8 cellular contexts compared by ENCODE assay signal in the genomic region with DNA sequence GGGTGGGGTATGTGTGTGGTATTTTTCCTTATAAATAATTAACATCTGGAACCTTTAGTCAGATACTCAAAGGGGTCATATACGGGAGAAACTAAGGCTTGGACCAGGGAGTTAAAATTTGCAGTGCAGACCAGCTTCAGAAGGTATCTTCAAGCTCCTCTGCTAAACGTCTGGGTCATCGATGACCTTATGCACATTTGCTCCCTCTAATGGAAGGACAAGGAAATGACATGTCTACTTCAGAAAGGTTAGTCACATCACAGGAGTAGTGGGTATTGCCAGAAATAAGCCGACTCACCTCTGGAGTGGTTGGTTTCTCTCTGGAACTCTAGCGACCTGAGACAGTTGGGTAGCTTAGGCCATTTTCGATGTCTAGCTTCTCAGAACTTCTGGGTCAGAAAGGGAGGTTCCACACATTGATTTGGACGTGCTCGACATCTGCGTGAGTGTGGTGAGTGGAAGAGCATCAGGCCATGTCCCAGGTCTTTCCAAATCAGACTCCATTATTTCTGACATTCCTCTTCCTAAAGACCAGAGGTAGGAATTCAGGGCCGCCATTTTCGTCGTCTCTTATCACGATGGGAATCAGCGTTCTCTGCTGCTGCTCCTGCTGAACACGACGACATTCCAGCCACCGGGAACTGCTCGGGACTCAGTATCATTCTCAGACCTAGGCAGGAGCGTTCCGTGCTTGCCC. TPM values are rescaled to one million over a fixed set of nuclear protein-coding genes. Genes with fewer than 3 reads are reported as not detected.
A peak's percentile ranks its signal among the peaks of the same experiment; 100 is the strongest.
DNase-seq lines count a peak whose midpoint lies in the region; FAIRE-seq and TF ChIP-seq lines count a peak whose summit lies in the region.

No MANE protein-coding gene starts in this region.

- no peak overlapping the region for H3K9ac ChIP-seq in H1 (replicated peaks in 1 of 4; ENCODE audit: extremely low read depth in 1 of 4, low read depth in 3 of 4, low read length in 3 of 4)
- peak overlapping the region; percentile 79 for H3K9ac ChIP-seq in mesenchymal stem cell (ENCODE audit: low read length)

- intact Hi-C loops in lower leg skin (cut with DNase I; ENCODE audit: low total_unique reads), result no loop called here

- H2BK12ac ChIP-seq in H1 (ENCODE audit: low read depth, low read length) (0 out of 2 replicates have a peak overlapping the region, but pooled peaks have one; percentile 51), mesenchymal stem cell (ENCODE audit: low read length in 2 of 2) (peak overlapping the region in 1 of 2 experiments; percentile 28)

- H3K4me1 ChIP-seq in HEK293 (ENCODE audit: control insufficient read depth, insufficient read depth, low read length), result no peaks in the 10 kb centered on the region
- H3K4me1 ChIP-seq in H1 (replicated peaks in 1 of 4; ENCODE audit: control insufficient read depth in 3 of 4, insufficient read depth in 4 of 4, low read length in 3 of 4), result peaks cover 0 to 3% (median 0%) of the 10 kb centered on the region in 4 experiments; a peak in 3 of 7 replicates
- peaks cover 3% of the 10 kb centered on the region for H3K4me1 ChIP-seq in mesenchymal stem cell (ENCODE audit: control insufficient read depth, insufficient read depth, low read depth, low read length)

- H3K36me3 ChIP-seq in HEK293 (ENCODE audit: control insufficient read depth in 2 of 2, insufficient read depth in 1 of 2, low read length in 2 of 2), result no peaks in the 10 kb centered on the region
- H3K36me3 ChIP-seq in H1 (ENCODE audit: control insufficient read depth in 2 of 4, insufficient read depth in 4 of 4, low read length in 3 of 4), result no peaks in the 10 kb centered on the region
- no peaks in the 10 kb centered on the region for H3K36me3 ChIP-seq in mesenchymal stem cell (ENCODE audit: control insufficient read depth in 1 of 2, insufficient read depth in 2 of 2, low read depth in 1 of 2, low read length in 2 of 2)

- H2BK120ac ChIP-seq in H1 (replicated peaks; ENCODE audit: low read depth, low read length) (no peak overlapping the region), mesenchymal stem cell (ENCODE audit: low read depth, low read length) (no peak overlapping the region)

- no peaks in the 10 kb centered on the region for H3K9me3 ChIP-seq in HEK293 (ENCODE audit: control insufficient read depth, insufficient read depth, low read depth, low read length)
- H3K9me3 ChIP-seq in H1 (ENCODE audit: insufficient read depth in 2 of 2, low read depth in 1 of 2, low read length in 1 of 2), result no peaks in the 10 kb centered on the region
- H3K9me3 ChIP-seq in mesenchymal stem cell (ENCODE audit: control insufficient read depth, low read length), result no peaks in the 10 kb centered on the region

- H2BK20ac ChIP-seq in H1 (ENCODE audit: low read length), result no peak overlapping the region

- H3K4me2 ChIP-seq in H1 (ENCODE audit: insufficient read depth in 1 of 2, low read depth in 2 of 2, low read length in 2 of 2), result no peak overlapping the region
- H3K4me2 ChIP-seq in mesenchymal stem cell (ENCODE audit: low read length, poor library complexity, severe bottlenecking), result no peak overlapping the region

- H2BK15ac ChIP-seq in H1 (ENCODE audit: low read length), result no peak overlapping the region
- H2BK15ac ChIP-seq in mesenchymal stem cell (ENCODE audit: low read depth, poor library complexity, severe bottlenecking), result no peak overlapping the region

- no peaks in the 10 kb centered on the region for H3K23me2 ChIP-seq in H1 (ENCODE audit: low read depth, low read length)

- peak; percentile 5 for DNase-seq in activated T-cell treated with anti-CD3 and anti-CD28 coated beads for 4 hours
- DNase-seq in activated T-cell treated with anti-CD3 and anti-CD28 coated beads, Interleukin-2, amount 50 U/mL, for 1 hour, result no peak
- peak; percentile 88 for DNase-seq in NCI-H1694 treated with DMSO at 0.1 percent for 48 hours (lab: John Stamatoyannopoulos, UW)
- DNase-seq in SW480 (ENCODE audit: low spot score), result peak; percentile 87
- no peak for DNase-seq in H1 (ENCODE audit: low read depth in 1 of 2, low spot score in 2 of 2)
- peak; percentile 86 for DNase-seq in mesenchymal stem cell
- no peak for DNase-seq in lower leg skin (ENCODE audit: low spot score in 2 of 2)

- TF ChIP-seq CTCF in HEK293 (tag by site-specific recombination; IDR thresholded peaks at IDR 0.05) (no peak), H1 (IDR thresholded peaks at IDR 0.05; ENCODE audit: control extremely low read depth in 1 of 3, insufficient read depth in 1 of 3, low read depth in 1 of 3, low read length in 3 of 3) (peak in 2 of 3 experiments; percentile 66 to 80; a peak in 3 of 4 replicates), lower leg skin (IDR thresholded peaks at IDR 0.05) (peak in 1 of 3 donors; percentile 66)

- no peak overlapping the region for H4K91ac ChIP-seq in H1 (replicated peaks; ENCODE audit: insufficient read length, low read length)
- H4K91ac ChIP-seq in mesenchymal stem cell (ENCODE audit: low read length), result no peak overlapping the region

- H2AFZ ChIP-seq in H1 (ENCODE audit: low read length), result peak overlapping the region; percentile 93
- H2AFZ ChIP-seq in mesenchymal stem cell (ENCODE audit: low read depth, low read length), result no peak overlapping the region

- H3K14ac ChIP-seq in H1 (ENCODE audit: insufficient read length) (no peak overlapping the region), mesenchymal stem cell (ENCODE audit: low read length in 2 of 2) (no peak overlapping the region)

- H2BK5ac ChIP-seq in H1 (ENCODE audit: low read depth, low read length) (no peak overlapping the region), mesenchymal stem cell (ENCODE audit: low read depth, low read length, poor library complexity, severe bottlenecking) (no peak overlapping the region)

- WGBS in H1 (ENCODE audit: extremely low coverage in 1 of 2, insufficient coverage in 1 of 2, insufficient read length in 1 of 2, insufficient replicate concordance in 2 of 2, low coverage in 1 of 2, low lambda C conversion rate in 2 of 2, missing lambda C conversion rate in 1 of 2), 2 experiments, result 77% methylated on average over 20 of the region's 20 CpGs; no CpG with 5 or more reads in 1 of the 2 experiments
- WGBS in mesenchymal stem cell, result 71% methylated on average over 20 of the region's 20 CpGs
- WGBS in lower leg skin, 2 donors, result 65 to 67% methylated on average over 20 of the region's 20 CpGs

- no peak overlapping the region for H3K18ac ChIP-seq in H1 (ENCODE audit: extremely low read depth, low read length)
- peak overlapping the region in 1 of 2 experiments; percentile 14 for H3K18ac ChIP-seq in mesenchymal stem cell (ENCODE audit: low read depth in 1 of 2, low read length in 2 of 2)

- H2AK5ac ChIP-seq in H1 (ENCODE audit: low read depth, low read length) (no peak overlapping the region), mesenchymal stem cell (ENCODE audit: low read length, severe bottlenecking) (no peak overlapping the region)

- peak overlapping the region; percentile 78 for H4K8ac ChIP-seq in H1 (ENCODE audit: extremely low read depth, insufficient read depth, low read length)
- H4K8ac ChIP-seq in mesenchymal stem cell (ENCODE audit: low read length), result no peak overlapping the region

- TF ChIP-seq RAD21 in H1 (IDR thresholded peaks at IDR 0.05 in 1 of 2, conservative IDR thresholded peaks at IDR 0.05 in 1 of 2; ENCODE audit: low read depth in 2 of 2, low read length in 2 of 2), result peak; percentile 67 to 77

- no peak overlapping the region for H3K27ac ChIP-seq in HEK293 (ENCODE audit: extremely low read depth, low read depth, low read length)
- no peak overlapping the region for H3K27ac ChIP-seq in H1 (ENCODE audit: low read depth, low read length)
- no peak overlapping the region for H3K27ac ChIP-seq in mesenchymal stem cell (ENCODE audit: low read length, poor library complexity, severe bottlenecking)

- no peaks in the 10 kb centered on the region for H3K27me3 ChIP-seq in H1 (replicated peaks in 1 of 4; ENCODE audit: control insufficient read depth in 3 of 4, extremely low read depth in 1 of 4, insufficient read depth in 3 of 4, low read length in 3 of 4)
- no peaks in the 10 kb centered on the region for H3K27me3 ChIP-seq in mesenchymal stem cell (ENCODE audit: control insufficient read depth in 1 of 2, insufficient read depth in 1 of 2, low read length in 2 of 2)

- no peak overlapping the region for H3K4me3 ChIP-seq in HEK293 (ENCODE audit: low read depth, low read length)
- H3K4me3 ChIP-seq in H1 (ENCODE audit: extremely low read depth in 1 of 4, insufficient read depth in 2 of 4, low read depth in 3 of 4, low read length in 4 of 4), result no peak overlapping the region
- H3K4me3 ChIP-seq in mesenchymal stem cell (ENCODE audit: insufficient read depth in 1 of 2, low read depth in 1 of 2, low read length in 2 of 2), result peak overlapping the region in 1 of 2 experiments; percentile 52
- H3K4me3 ChIP-seq in lower leg skin (ENCODE audit: low read depth, poor library complexity, severe bottlenecking), result no peak overlapping the region

- CTCF ChIA-PET in HEK293 (lab: Yijun Ruan, JAX), result interaction anchor here (0.5 to 4.4 kb wide), 31 partner anchors 9 to 577 kb away, joined by 3 to 48 read pairs (median 4); no protein-coding TSS in a partner anchor
- CTCF ChIA-PET in H1 (lab: Charles Lee; ENCODE audit: partially characterized antibody), result interaction anchor here (0.6 to 12.5 kb wide), 54 partner anchors 8 to 1913 kb away, joined by 3 to 349 read pairs (median 4); no protein-coding TSS in a partner anchor

- POLR2A ChIA-PET in HEK293 (lab: Yijun Ruan, JAX), result interaction anchor here (1.2 kb wide), 1 partner anchor 143 kb away, joined by 5 read pairs; no protein-coding TSS in a partner anchor
- POLR2A ChIA-PET in H1 (lab: Charles Lee; ENCODE audit: partially characterized antibody), result interaction anchor here (1.2 to 1.7 kb wide), 3 partner anchors 13 to 146 kb away, joined by 3 to 4 read pairs (median 3); no protein-coding TSS in a partner anchor

- no peaks in the 10 kb centered on the region for H4K20me1 ChIP-seq in H1 (replicated peaks in 1 of 2; ENCODE audit: control insufficient read depth in 1 of 2, insufficient read depth in 2 of 2, low read length in 2 of 2)

- H3K56ac ChIP-seq in H1 (replicated peaks; ENCODE audit: insufficient read length, low read depth, low read length), result no peak overlapping the region

- no peak for TF ChIP-seq POLR2A in H1 (IDR thresholded peaks at IDR 0.05; ENCODE audit: control extremely low read depth in 1 of 2, low read depth in 2 of 2, low read length in 2 of 2)
- TF ChIP-seq POLR2A in lower leg skin (IDR thresholded peaks at IDR 0.05), result no peak

- no peak for TF ChIP-seq EP300 in H1 (IDR thresholded peaks at IDR 0.05; ENCODE audit: borderline replicate concordance in 1 of 2, low read depth in 2 of 2, low read length in 2 of 2)

- peak; percentile 65 for FAIRE-seq in H1 (lab: Jason Lieb, UNC)

- H3K79me2 ChIP-seq in H1 (ENCODE audit: control insufficient read depth in 1 of 2, insufficient read depth in 2 of 2, low read length in 2 of 2), result no peaks in the 10 kb centered on the region

- H4K5ac ChIP-seq in H1 (ENCODE audit: insufficient read length, low read depth, low read length), result no peak overlapping the region

- H3K79me1 ChIP-seq in H1 (ENCODE audit: low read depth, low read length) (no peaks in the 10 kb centered on the region), mesenchymal stem cell (replicated peaks; ENCODE audit: low read length, poor library complexity, severe bottlenecking) (no peaks in the 10 kb centered on the region)

- H3K23ac ChIP-seq in H1 (ENCODE audit: insufficient read length) (no peak overlapping the region), mesenchymal stem cell (ENCODE audit: low read length in 2 of 2) (no peak overlapping the region)

- H3K4ac ChIP-seq in H1 (replicated peaks; ENCODE audit: insufficient read length, low read depth, low read length) (no peak overlapping the region), mesenchymal stem cell (ENCODE audit: low read depth in 1 of 2, low read length in 2 of 2) (no peak overlapping the region)

RNA-seq across cellular contexts. Expression of a gene that starts 31.8 kb away (rescaled TPM):
- total RNA-seq in H1 (2021; fragmentation: NEBNext Ultra II Directional; extraction: Animal tissue kit (Norgen Biotek cat#: 25700)), result 15.9 and 16.6 TPM in 2 replicates
- polyA plus RNA-seq in H1 (2011; rRNA removed), result 2.6 and 3.5 TPM in 2 replicates
- polyA plus RNA-seq in H1 (2011; cell fraction: cytosol; rRNA removed), result 6.7 TPM
- 2.2 TPM for polyA plus RNA-seq in H1 (2011; cell fraction: nucleus; rRNA removed)
- 4.6 to 8.1 TPM (median 6.2 TPM) in 4 replicates for polyA plus RNA-seq in H1 (2012, experiment 1 of 2)
- 0.55 TPM for polyA plus RNA-seq in H1 (2012, experiment 2 of 2)
- 7.1 TPM for polyA plus RNA-seq in H1 (2013, experiment 1 of 2)
- 7.3 TPM for polyA plus RNA-seq in H1 (2013, experiment 2 of 2)
- 11.0 and 14.5 TPM in 2 replicates for polyA minus RNA-seq in H1 (2011; rRNA and poly(A)+ RNA removed)
- 11.8 TPM for polyA minus RNA-seq in H1 (2011; cell fraction: cytosol; rRNA and poly(A)+ RNA removed)
- 13.7 TPM for polyA minus RNA-seq in H1 (2011; cell fraction: nucleus; rRNA and poly(A)+ RNA removed)
- polyA plus RNA-seq in mesenchymal stem cell (2013, experiment 1 of 2), result 3.9 TPM
- 4.1 TPM for polyA plus RNA-seq in mesenchymal stem cell (2013, experiment 2 of 2)
- total RNA-seq in lower leg skin, result 10 to 100 TPM; 18.7 to 46.2 (median 21.2) TPM

Comparison
In these comparisons a context has a peak if more than half of its experiments do, and no peak if none do; other contexts are left out.
1. DNase-seq: peak in activated T-cell treated with anti-CD3 and anti-CD28 coated beads for 4 hours (single experiment), NCI-H1694 treated with DMSO at 0.1 percent for 48 hours (single experiment), SW480 (single experiment) and mesenchymal stem cell (single experiment); none in activated T-cell treated with anti-CD3 and anti-CD28 coated beads, Interleukin-2, amount 50 U/mL, for 1 hour (single experiment), H1 (0 of 2) and lower leg skin (0 of 2).